ENCODE assay signal across 8 cellular contexts in the genomic region with DNA sequence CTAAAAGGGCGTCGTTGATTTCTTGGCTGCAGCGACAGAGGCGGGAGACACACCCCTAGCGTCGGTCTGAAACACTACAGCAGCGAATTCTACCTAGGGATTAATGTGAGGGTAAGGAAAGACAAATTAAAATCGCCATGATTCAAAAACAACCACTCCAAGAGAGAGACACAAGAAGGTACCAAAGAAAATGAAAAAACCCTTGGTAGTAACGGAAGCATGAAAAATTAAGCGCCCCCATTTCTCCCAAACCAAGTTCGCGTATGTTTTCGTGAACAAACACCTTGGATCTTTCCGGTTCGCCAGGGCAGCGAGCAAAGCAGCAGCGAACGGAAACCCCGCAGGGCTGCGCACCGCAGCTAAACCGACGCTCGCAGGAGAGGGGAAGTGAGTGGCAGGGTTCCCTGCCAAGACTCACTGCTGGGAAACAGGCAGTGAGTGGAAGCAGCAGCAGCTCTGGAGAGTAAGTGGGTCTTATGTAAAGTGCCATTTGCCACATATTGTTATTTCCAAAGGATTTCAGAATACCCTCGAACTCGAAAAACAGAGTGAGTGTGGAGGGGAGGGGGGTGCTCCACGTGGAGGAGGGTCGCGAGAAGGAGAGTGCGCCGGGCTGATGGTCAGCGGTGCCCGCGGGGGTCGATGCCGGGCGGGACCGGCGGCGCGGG. TPM values are rescaled to one million over a fixed set of nuclear protein-coding genes. Genes with fewer than 3 reads are reported as not detected.
DNase-seq lines count a peak whose midpoint lies in the region; ATAC-seq and TF ChIP-seq lines count a peak whose summit lies in the region.

No MANE protein-coding gene starts in this region.

- no peaks in the 10 kb centered on the region for H3K27me3 ChIP-seq in uterus

- intact Hi-C loops in left cardiac atrium (cut with DNase I) = loop anchor here in 1 of 2 donors (5.0 kb wide), 1 partner anchor 54 kb away; no protein-coding TSS in a partner anchor
- intact Hi-C loops in uterus (cut with DNase I; ENCODE audit: low total_unique reads) = no loop called here

- peak overlapping the region; percentile 88 to 91 for H3K4me3 ChIP-seq in uterus

- peak overlapping the region; percentile 93 to 98 for H3K27ac ChIP-seq in uterus

- peaks cover 5 to 6% of the 10 kb centered on the region in 2 donors for H3K4me1 ChIP-seq in uterus

- ATAC-seq in HG02798 (IDR thresholded peaks at IDR 0.05; ENCODE audit: poor library complexity, unreplicated experiment) (peak; percentile 54), left cardiac atrium (peak; percentile 45 to 63)

- DNase-seq in NCI-H1417 treated with DMSO at 0.1 percent for 48 hours (lab: John Stamatoyannopoulos, UW) (peak; percentile 74), SW480 (ENCODE audit: low spot score) (peak; percentile 95), amniotic epithelial cell (ENCODE audit: low read depth) (peak; percentile 76), left cardiac atrium (peak; percentile 66), putamen (ENCODE audit: low spot score) (peak; percentile 72), uterus (peak; percentile 62 to 74)

- TF ChIP-seq CTCF in GM12874 (IDR thresholded peaks at IDR 0.05; ENCODE audit: insufficient read depth, low read depth, low read length) = peak; percentile 62
- peak; percentile 56 to 79 (median 62) for TF ChIP-seq CTCF in uterus (IDR thresholded peaks at IDR 0.05)

- H3K36me3 ChIP-seq in uterus = no peaks in the 10 kb centered on the region

- no peak for TF ChIP-seq POLR2A in uterus (IDR thresholded peaks at IDR 0.05)

- H3K9me3 ChIP-seq in uterus = no peaks in the 10 kb centered on the region

RNA-seq across cellular contexts. Expression of a gene that starts 1.0 kb away (rescaled TPM):
- total RNA-seq in left cardiac atrium (10 to 100 TPM; 37.8 to 39.3 TPM), uterus (10 to 100 TPM in 3 of 4 donors, 1 to 10 TPM in 1; 9.7 to 67.9 (median 56.0) TPM)

Comparison
In these comparisons a context has a peak if more than half of its experiments do, and no peak if none do; other contexts are left out.
1. Peak in every context shown above with its lines: DNase-seq, ATAC-seq, H3K4me3 ChIP-seq and H3K27ac ChIP-seq.